31 cellular contexts compared by ENCODE assay signal in genomic region chr1:17371896-17372295, GRCh38. TPM values are rescaled to one million over a fixed set of nuclear protein-coding genes. Genes with fewer than 3 reads are reported as not detected.
"Had no signal": no experiment of that assay in that cellular context is flagged by ENCODE, and none has a peak within 500 bp of the region (broad histone marks: within the 10 kb centered on the region; RNA-seq: fewer than 3 reads in every experiment).

PADI6 (plus strand) TSS chr1:17372196; CDS start chr1:17372246, 50 bp downstream.

- H3K9ac ChIP-seq: KMS-11, SK-N-SH had no signal

- DNase-seq: activated CD4-positive, alpha-beta T cell treated with anti-CD3 and anti-CD28 coated beads for 36 hours; activated CD4-positive, alpha-beta T cell treated with anti-CD3 and anti-CD28 coated beads, Interleukin-2, amount 10 ng/mL, durations not matched to agents 7 days and 5 days; activated CD4-positive, alpha-beta T cell treated with anti-CD3 and anti-CD28 coated beads, Interleukin-2, amount 50 U/mL, for 48 hours; activated CD8-positive, alpha-beta T cell treated with anti-CD3 and anti-CD28 coated beads, Interleukin-2, amount 10 ng/mL, durations not matched to agents 7 days and 5 days; activated gamma-delta T cell; activated naive CD4-positive, alpha-beta T cell treated with Interleukin-2 at 50 U/mL for 16 hours; activated T-cell treated with anti-CD3 and anti-CD28 coated beads, Interleukin-2, amount 50 U/mL, for 24 hours; adrenal gland; body of pancreas; MM.1S; MV-4-11; NCI-H1092; NCI-H1436 treated with DMSO at 0.1 percent for 48 hours; NCI-H1694 treated with DMSO at 0.1 percent for 48 hours; NCI-H2029; NCI-H345; NCI-H748 treated with DMSO at 0.1 percent for 48 hours; NK-92 treated with Interleukin-12 subunit alpha and Interleukin-12 subunit beta, amount 100 ng/mL, for 24 hours; SHP77; SJCRH30; SK-N-SH had no signal

- ATAC-seq: activated CD4-positive, alpha-beta T cell treated with anti-CD3 and anti-CD28 coated beads for 36 hours; activated CD4-positive, CD25-positive, alpha-beta regulatory T cell treated with anti-CD3 and anti-CD28 coated beads, Interleukin-2, amount 50 U/mL, for 24 hours; activated CD8-positive, alpha-beta T cell treated with anti-CD3 and anti-CD28 coated beads, Interleukin-2, amount 10 ng/mL, durations not matched to agents 7 days and 5 days; body of pancreas; PC-3; WTC11 had no signal

- H3K36me3 ChIP-seq: adrenal gland, breast epithelium, SJCRH30 had no signal

- H3K9me2 ChIP-seq: SK-N-SH had no signal

- H3K27me3 ChIP-seq: adrenal gland, body of pancreas had no signal

- H3K4me1 ChIP-seq: adrenal gland, body of pancreas, breast epithelium had no signal

- H3K27ac ChIP-seq: adrenal gland, body of pancreas, breast epithelium, KMS-11, SJCRH30 had no signal

- H3K9me3 ChIP-seq: adrenal gland, body of pancreas, breast epithelium, SJCRH30, SK-N-SH had no signal

- H3K4me2 ChIP-seq: KMS-11, SK-N-SH had no signal

- H3K4me3 ChIP-seq: adrenal gland, body of pancreas, breast epithelium, SJCRH30 had no signal

RNA-seq across cellular contexts. Expression of gene PADI6, which starts in this region (rescaled TPM):
- total RNA-seq: activated CD4-positive, alpha-beta T cell treated with anti-CD3 and anti-CD28 coated beads for 36 hours; activated CD8-positive, alpha-beta T cell treated with anti-CD3 and anti-CD28 coated beads, Interleukin-2, amount 10 ng/mL, durations not matched to agents 7 days and 5 days; activated T-helper 2 cell treated with anti-CD3 and anti-CD28 coated beads, Interferon-gamma antibody, Interleukin-2, Interleukin-4, amounts not matched to agents 10 μg/mL and 5 μg/mL and 100 μg/mL, durations not matched to agents 14 hours and 24 hours and 36 hours; adrenal gland; astrocyte; body of pancreas; breast epithelium; cardiac septum; LHCN-M2; NCI-H460; PC-3; SJCRH30; WTC11 had no signal
- polyA plus RNA-seq: adrenal gland, SK-N-SH had no signal
